Comparison of ENCODE assay signal across 11 cellular contexts in the genomic region with DNA sequence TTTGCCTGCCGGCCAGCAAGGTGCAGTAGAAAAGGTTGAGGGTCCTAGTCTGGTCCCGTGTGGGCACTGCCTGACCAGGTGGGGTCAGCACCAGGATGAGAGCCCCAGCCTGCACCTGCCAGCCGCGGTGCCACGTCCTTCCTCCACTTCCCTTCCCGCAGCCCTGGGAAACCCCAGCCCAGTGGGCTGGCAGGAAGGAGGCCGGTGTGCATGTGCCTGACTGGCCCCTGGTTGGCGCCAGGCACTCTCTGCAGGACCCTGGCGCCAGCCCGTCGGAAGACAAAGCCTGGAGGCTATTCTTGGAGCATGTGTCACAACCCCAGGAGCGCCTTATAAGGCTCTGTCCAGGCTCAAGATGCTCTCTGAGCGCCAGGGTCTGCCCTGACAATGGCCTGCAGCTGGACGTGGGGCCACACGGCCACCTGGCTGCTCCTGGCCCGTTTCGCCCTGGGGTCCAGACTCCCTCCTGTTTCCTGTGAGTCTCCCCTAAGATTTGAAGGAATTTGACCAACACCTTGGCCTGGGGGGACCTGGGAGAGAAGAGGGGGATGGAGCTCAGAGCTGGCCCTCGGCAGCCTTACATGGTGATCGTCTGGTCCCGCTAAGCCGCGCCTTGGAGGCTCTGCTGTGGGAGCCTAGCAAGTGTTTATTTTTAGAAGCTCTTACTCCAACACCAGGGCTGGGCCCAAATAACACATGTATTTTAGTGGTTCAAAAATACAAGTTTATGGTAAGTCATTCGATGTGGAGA. TPM values are rescaled to one million over a fixed set of nuclear protein-coding genes. Genes with fewer than 3 reads are reported as not detected.
DNase-seq lines count a peak whose midpoint lies in the region; ATAC-seq, FAIRE-seq and TF ChIP-seq lines count a peak whose summit lies in the region.
"Had no signal": no experiment of that assay in that cellular context is flagged by ENCODE, and none has a peak within 500 bp of the region (broad histone marks: within the 10 kb centered on the region; RNA-seq: fewer than 3 reads in every experiment).

No MANE protein-coding gene starts in this region.

- H3K36me3 ChIP-seq in gastroesophageal sphincter (no peaks in the 10 kb centered on the region), ovary (no peaks in the 10 kb centered on the region)
- H3K36me3 ChIP-seq: BE2C had no signal

- no peaks in the 10 kb centered on the region for H3K27me3 Mint-ChIP-seq in progenitor cell of endocrine pancreas
- no peaks in the 10 kb centered on the region; the same call in 1 of the 2 replicates for H3K27me3 Mint-ChIP-seq in WTC11 (ENCODE audit: low read depth)

- DNase-seq in AG20443 (ENCODE audit: low spot score) (peak; percentile 55), RPMI7951 (ENCODE audit: low read depth) (peak; percentile 97), ovary (peak; percentile 11 to 43 (median 37)), frontal cortex (ENCODE audit: low spot score in 2 of 2) (no peak), progenitor cell of endocrine pancreas (ENCODE audit: low spot score, unreplicated experiment) (no peak), WTC11 (ENCODE audit: low spot score) (no peak), DMS153 treated with DMSO at 0.1 percent for 48 hours (lab: John Stamatoyannopoulos, UW; ENCODE audit: unreplicated experiment) (no peak)
- DNase-seq: activated B cell treated with CpG ODN at 0.5 μM for 24 hours had no signal

- CTCF ChIA-PET in WTC11 (lab: Charles Lee), result interaction anchor here (1.5 to 1.8 kb wide), 2 partner anchors 11 to 28 kb away, joined by 6 to 18 read pairs; no protein-coding TSS in a partner anchor

- peaks cover 0 to 82% (median 55%) of the 10 kb centered on the region in 3 donors for H3K4me1 ChIP-seq in gastroesophageal sphincter
- peaks cover 20% of the 10 kb centered on the region for H3K4me1 ChIP-seq in ovary (ENCODE audit: insufficient read depth)
- H3K4me1 ChIP-seq: BE2C had no signal

- H3K27ac Mint-ChIP-seq in progenitor cell of endocrine pancreas (no peak overlapping the region), WTC11 (no peak overlapping the region)
- H3K27ac Mint-ChIP-seq: activated B cell treated with CpG ODN at 0.5 μM for 24 hours had no signal

- H3K9me3 Mint-ChIP-seq in progenitor cell of endocrine pancreas (ENCODE audit: low read depth) (peaks cover 8% of the 10 kb centered on the region), WTC11 (no peaks in the 10 kb centered on the region)
- H3K9me3 Mint-ChIP-seq: activated B cell treated with CpG ODN at 0.5 μM for 24 hours had no signal

- TF ChIP-seq CTCF in gastroesophageal sphincter (IDR thresholded peaks at IDR 0.05) (no peak), ovary (IDR thresholded peaks at IDR 0.05) (no peak), progenitor cell of endocrine pancreas (IDR thresholded peaks at IDR 0.05; ENCODE audit: unreplicated experiment) (no peak), WTC11 (IDR thresholded peaks at IDR 0.05) (no peak)

- no peak for FAIRE-seq in frontal cortex (lab: Jason Lieb, UNC)
- FAIRE-seq: islet of Langerhans had no signal

- intact Hi-C loops in ovary (cut with DNase I), result no loop called here

- H3K36me3 Mint-ChIP-seq in progenitor cell of endocrine pancreas (ENCODE audit: insufficient read depth), result no peaks in the 10 kb centered on the region
- no peaks in the 10 kb centered on the region; the same call in 1 of the 2 replicates for H3K36me3 Mint-ChIP-seq in WTC11

- peak; percentile 76 for ATAC-seq in gastroesophageal sphincter
- no peak for ATAC-seq in WTC11

- peak; percentile 34 for TF ChIP-seq EP300 in gastroesophageal sphincter (IDR thresholded peaks at IDR 0.05)
- no peak for TF ChIP-seq EP300 in ovary (IDR thresholded peaks at IDR 0.05)

- H3K27me3 ChIP-seq in gastroesophageal sphincter (no peaks in the 10 kb centered on the region), ovary (no peaks in the 10 kb centered on the region)
- H3K27me3 ChIP-seq: BE2C had no signal

- H3K4me3 ChIP-seq in gastroesophageal sphincter, result no peak overlapping the region
- H3K4me3 ChIP-seq in ovary, result no peak overlapping the region

- H3K4me3 Mint-ChIP-seq in progenitor cell of endocrine pancreas (ENCODE audit: low read depth), result no peak overlapping the region
- H3K4me3 Mint-ChIP-seq in WTC11, result no peak overlapping the region
- H3K4me3 Mint-ChIP-seq: activated B cell treated with CpG ODN at 0.5 μM for 24 hours had no signal

- H3K4me1 Mint-ChIP-seq in progenitor cell of endocrine pancreas (ENCODE audit: low read depth), result peaks cover 16% of the 10 kb centered on the region
- H3K4me1 Mint-ChIP-seq in WTC11, result peaks cover 11% of the 10 kb centered on the region

- POLR2A ChIA-PET in WTC11 (lab: Charles Lee), result interaction anchor here (0.7 to 1.0 kb wide), 2 partner anchors 39 to 77 kb away, joined by 3 read pairs; no protein-coding TSS in a partner anchor

- TF ChIP-seq POLR2A in gastroesophageal sphincter (IDR thresholded peaks at IDR 0.05) (no peak), ovary (IDR thresholded peaks at IDR 0.05) (no peak)

- H3K27ac ChIP-seq in gastroesophageal sphincter (peak overlapping the region; percentile 32 to 91 (median 82)), ovary (peak overlapping the region; percentile 33 to 51)

- WGBS in gastroesophageal sphincter (ENCODE audit: low coverage in 1 of 2), 2 donors, result 0% methylated on average over 1 of the region's 23 CpGs; no CpG with 5 or more reads in 1 of the 2 donors
- WGBS in ovary, 3 donors, result 73 to 82% (median 78%) methylated on average over 21 to 23 of the region's 23 CpGs

- H3K9me3 ChIP-seq in gastroesophageal sphincter (no peaks in the 10 kb centered on the region), ovary (no peaks in the 10 kb centered on the region)
- H3K9me3 ChIP-seq: BE2C had no signal

TF ChIP-seq in WTC11, 78 proteins besides CTCF, POLR2A, EP300 and RAD21 (continues in another document):
- TF ChIP-seq SMAD4 (CRISPR knock-in tag; IDR thresholded peaks at IDR 0.05), result no peak
- TF ChIP-seq SMAD3 (CRISPR knock-in tag; IDR thresholded peaks at IDR 0.05; ENCODE audit: borderline replicate concordance), result no peak
- TF ChIP-seq, protein P1, sequence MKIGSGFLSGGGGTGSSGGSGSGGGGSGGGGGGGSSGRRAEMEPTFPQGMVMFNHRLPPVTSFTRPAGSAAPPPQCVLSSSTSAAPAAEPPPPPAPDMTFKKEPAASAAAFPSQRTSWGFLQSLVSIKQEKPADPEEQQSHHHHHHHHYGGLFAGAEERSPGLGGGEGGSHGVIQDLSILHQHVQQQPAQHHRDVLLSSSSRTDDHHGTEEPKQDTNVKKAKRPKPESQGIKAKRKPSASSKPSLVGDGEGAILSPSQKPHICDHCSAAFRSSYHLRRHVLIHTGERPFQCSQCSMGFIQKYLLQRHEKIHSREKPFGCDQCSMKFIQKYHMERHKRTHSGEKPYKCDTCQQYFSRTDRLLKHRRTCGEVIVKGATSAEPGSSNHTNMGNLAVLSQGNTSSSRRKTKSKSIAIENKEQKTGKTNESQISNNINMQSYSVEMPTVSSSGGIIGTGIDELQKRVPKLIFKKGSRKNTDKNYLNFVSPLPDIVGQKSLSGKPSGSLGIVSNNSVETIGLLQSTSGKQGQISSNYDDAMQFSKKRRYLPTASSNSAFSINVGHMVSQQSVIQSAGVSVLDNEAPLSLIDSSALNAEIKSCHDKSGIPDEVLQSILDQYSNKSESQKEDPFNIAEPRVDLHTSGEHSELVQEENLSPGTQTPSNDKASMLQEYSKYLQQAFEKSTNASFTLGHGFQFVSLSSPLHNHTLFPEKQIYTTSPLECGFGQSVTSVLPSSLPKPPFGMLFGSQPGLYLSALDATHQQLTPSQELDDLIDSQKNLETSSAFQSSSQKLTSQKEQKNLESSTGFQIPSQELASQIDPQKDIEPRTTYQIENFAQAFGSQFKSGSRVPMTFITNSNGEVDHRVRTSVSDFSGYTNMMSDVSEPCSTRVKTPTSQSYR (CRISPR knock-in tag; IDR thresholded peaks at IDR 0.05), result no peak
- TF ChIP-seq, protein P2, sequence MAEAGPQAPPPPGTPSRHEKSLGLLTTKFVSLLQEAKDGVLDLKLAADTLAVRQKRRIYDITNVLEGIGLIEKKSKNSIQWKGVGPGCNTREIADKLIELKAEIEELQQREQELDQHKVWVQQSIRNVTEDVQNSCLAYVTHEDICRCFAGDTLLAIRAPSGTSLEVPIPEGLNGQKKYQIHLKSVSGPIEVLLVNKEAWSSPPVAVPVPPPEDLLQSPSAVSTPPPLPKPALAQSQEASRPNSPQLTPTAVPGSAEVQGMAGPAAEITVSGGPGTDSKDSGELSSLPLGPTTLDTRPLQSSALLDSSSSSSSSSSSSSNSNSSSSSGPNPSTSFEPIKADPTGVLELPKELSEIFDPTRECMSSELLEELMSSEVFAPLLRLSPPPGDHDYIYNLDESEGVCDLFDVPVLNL (CRISPR knock-in tag; IDR thresholded peaks at IDR 0.05; ENCODE audit: borderline replicate concordance, low read depth), result no peak
- no peak for TF ChIP-seq ZNF232 (CRISPR knock-in tag; IDR thresholded peaks at IDR 0.05)
- no peak for TF ChIP-seq ATF1 (CRISPR knock-in tag; IDR thresholded peaks at IDR 0.05)
- TF ChIP-seq, protein P3, sequence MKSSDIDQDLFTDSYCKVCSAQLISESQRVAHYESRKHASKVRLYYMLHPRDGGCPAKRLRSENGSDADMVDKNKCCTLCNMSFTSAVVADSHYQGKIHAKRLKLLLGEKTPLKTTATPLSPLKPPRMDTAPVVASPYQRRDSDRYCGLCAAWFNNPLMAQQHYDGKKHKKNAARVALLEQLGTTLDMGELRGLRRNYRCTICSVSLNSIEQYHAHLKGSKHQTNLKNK (CRISPR knock-in tag; IDR thresholded peaks at IDR 0.05), result no peak
- no peak for TF ChIP-seq MXD4 (CRISPR knock-in tag; IDR thresholded peaks at IDR 0.05; ENCODE audit: borderline replicate concordance)
- TF ChIP-seq ZBTB21 (CRISPR knock-in tag; IDR thresholded peaks at IDR 0.05; ENCODE audit: borderline replicate concordance), result no peak
- TF ChIP-seq, protein P4, sequence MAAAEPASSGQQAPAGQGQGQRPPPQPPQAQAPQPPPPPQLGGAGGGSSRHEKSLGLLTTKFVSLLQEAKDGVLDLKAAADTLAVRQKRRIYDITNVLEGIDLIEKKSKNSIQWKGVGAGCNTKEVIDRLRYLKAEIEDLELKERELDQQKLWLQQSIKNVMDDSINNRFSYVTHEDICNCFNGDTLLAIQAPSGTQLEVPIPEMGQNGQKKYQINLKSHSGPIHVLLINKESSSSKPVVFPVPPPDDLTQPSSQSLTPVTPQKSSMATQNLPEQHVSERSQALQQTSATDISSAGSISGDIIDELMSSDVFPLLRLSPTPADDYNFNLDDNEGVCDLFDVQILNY (CRISPR knock-in tag; IDR thresholded peaks at IDR 0.05), result no peak
- no peak for TF ChIP-seq GABPB1 (CRISPR knock-in tag; IDR thresholded peaks at IDR 0.05)

RNA-seq across cellular contexts. Expression of a gene that starts 31.9 kb away (rescaled TPM):
- 24.6 and 30.3 TPM in 2 replicates for total RNA-seq in RPMI7951 (2014; rRNA removed; shearing (Covaris generic))
- total RNA-seq in gastroesophageal sphincter, result 10 to 100 TPM; 17.6 to 31.1 (median 24.2) TPM
- 10 to 100 TPM; 26.2 to 48.2 (median 40.1) TPM for total RNA-seq in ovary
- polyA plus RNA-seq in ovary, result 10 to 100 TPM; 25.7 to 52.9 TPM
- total RNA-seq in frontal cortex, result 11.0 TPM
- total RNA-seq in progenitor cell of endocrine pancreas, result 47.8 and 51.5 TPM in 2 replicates
- 37.1 to 41.4 TPM (median 39.7 TPM) in 3 replicates for total RNA-seq in WTC11 (2021)

Comparison
In these comparisons a context has a peak if more than half of its experiments do, and no peak if none do; other contexts are left out.
1. DNase-seq: peak in AG20443 (single experiment), RPMI7951 (single experiment) and ovary (5 of 5); none in frontal cortex (0 of 2), progenitor cell of endocrine pancreas (single experiment), WTC11 (single experiment) and DMS153 treated with DMSO at 0.1 percent for 48 hours (single experiment).